Comparison of ENCODE assay signal across 12 cellular contexts in the genomic region with DNA sequence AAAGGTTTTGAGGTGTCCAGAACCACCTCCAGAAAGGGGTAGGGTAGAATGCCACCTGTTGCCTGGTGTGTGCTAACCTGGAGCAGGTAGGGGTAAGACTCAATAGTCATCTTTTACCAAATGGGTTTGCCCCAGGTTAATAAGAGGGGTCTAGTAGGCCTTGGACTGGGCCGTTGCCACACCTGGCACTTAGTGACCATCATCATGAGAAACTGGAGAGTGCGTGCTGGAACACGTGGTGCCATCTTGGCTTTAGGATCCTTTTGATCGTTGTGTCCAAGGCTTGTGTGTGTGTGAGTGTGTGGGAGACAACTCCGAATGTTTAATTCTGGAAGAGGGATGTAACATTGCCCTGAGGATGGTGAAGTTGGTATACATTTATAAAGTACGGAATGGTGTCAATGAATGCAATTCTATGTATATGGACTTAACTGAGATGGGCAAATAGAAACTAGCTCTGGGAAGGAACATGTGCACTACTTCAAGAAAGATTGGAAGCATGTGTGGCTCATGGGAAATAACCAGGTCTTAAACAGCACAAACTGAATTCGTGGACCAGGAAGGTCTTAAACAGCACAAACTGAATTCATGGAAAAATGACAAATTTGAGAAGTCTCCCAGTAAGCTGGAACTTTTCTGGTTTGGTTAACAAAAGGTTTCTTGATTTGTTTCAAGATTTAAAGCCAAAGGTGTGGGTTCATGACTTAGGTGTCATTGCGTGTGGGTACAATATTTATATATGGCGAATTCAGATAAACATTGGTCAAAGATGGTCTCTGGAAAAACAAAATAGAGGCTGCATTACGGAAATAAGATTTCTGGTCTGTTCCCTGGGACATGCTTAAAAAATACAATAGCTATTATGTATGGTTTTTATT. TPM values are rescaled to one million over a fixed set of nuclear protein-coding genes. Genes with fewer than 3 reads are reported as not detected.
A peak's percentile ranks its signal among the peaks of the same experiment; 100 is the strongest.
DNase-seq lines count a peak whose midpoint lies in the region; ATAC-seq lines count a peak whose summit lies in the region.
"Had no signal": no experiment of that assay in that cellular context is flagged by ENCODE, and none has a peak within 500 bp of the region (broad histone marks: within the 10 kb centered on the region; RNA-seq: fewer than 3 reads in every experiment).

No MANE protein-coding gene starts in this region.

- H3K4me3 Mint-ChIP-seq in T-helper 1 cell treated with Interleukin-12 subunit alpha and Interleukin-12 subunit beta and Interleukin-4 antibody, amounts not matched to agents 30 μg/mL and 1 μg/mL, for 36 hours = no peak overlapping the region
- peak overlapping the region in 2 of 3 donors; percentile 7 to 97 for H3K4me3 Mint-ChIP-seq in T-cell
- H3K4me3 Mint-ChIP-seq in naive B cell = peak overlapping the region in 1 of 8 donors; percentile 20

- H3K4me1 Mint-ChIP-seq in T-helper 1 cell treated with Interleukin-12 subunit alpha and Interleukin-12 subunit beta and Interleukin-4 antibody, amounts not matched to agents 30 μg/mL and 1 μg/mL, for 36 hours (ENCODE audit: low read depth) = peaks cover 74% of the 10 kb centered on the region
- H3K4me1 Mint-ChIP-seq in T-cell = peaks cover 92 to 100% (median 95%) of the 10 kb centered on the region in 3 donors
- peaks cover 51 to 57% (median 56%) of the 10 kb centered on the region in 3 donors for H3K4me1 Mint-ChIP-seq in naive B cell

- CTCF ChIA-PET in T-cell (lab: Charles Lee) = interaction anchor here in 1 of 2 donors (1.2 kb wide), 1 partner anchor 10 kb away, joined by 4 read pairs; no protein-coding TSS in a partner anchor

- H3K27me3 Mint-ChIP-seq in T-helper 1 cell treated with Interleukin-12 subunit alpha and Interleukin-12 subunit beta and Interleukin-4 antibody, amounts not matched to agents 30 μg/mL and 1 μg/mL, for 36 hours (ENCODE audit: low read depth) = no peaks in the 10 kb centered on the region
- H3K27me3 Mint-ChIP-seq in T-cell (no peaks in the 10 kb centered on the region), naive B cell (no peaks in the 10 kb centered on the region)

- POLR2A ChIA-PET in T-cell (lab: Charles Lee) = no interaction called here

- no peak for ATAC-seq in T-cell (replicated peaks in 1 of 4)
- no peak for ATAC-seq in naive B cell (ENCODE audit: low read depth in 2 of 2)
- no peak for ATAC-seq in GM21515 (IDR thresholded peaks at IDR 0.05; ENCODE audit: unreplicated experiment)
- ATAC-seq: esophagus mucosa had no signal

- H3K27ac Mint-ChIP-seq in T-helper 1 cell treated with Interleukin-12 subunit alpha and Interleukin-12 subunit beta and Interleukin-4 antibody, amounts not matched to agents 30 μg/mL and 1 μg/mL, for 36 hours = peak overlapping the region; percentile 18
- H3K27ac Mint-ChIP-seq in T-cell (peak overlapping the region; percentile 46 to 82), naive B cell (peak overlapping the region in 4 of 6 donors; percentile 42 to 83 (median 60))

- no peak for DNase-seq in T-helper 1 cell
- no peak for DNase-seq in T-cell
- no peak for DNase-seq in naive B cell
- no peak for DNase-seq in 8988T
- DNase-seq: T1000 had no signal

- H3K36me3 Mint-ChIP-seq in T-helper 1 cell treated with Interleukin-12 subunit alpha and Interleukin-12 subunit beta and Interleukin-4 antibody, amounts not matched to agents 30 μg/mL and 1 μg/mL, for 36 hours (ENCODE audit: low read depth) = peaks cover 89% of the 10 kb centered on the region
- H3K36me3 Mint-ChIP-seq in T-cell (peaks cover 94% of the 10 kb centered on the region), naive B cell (peaks cover 53 to 70% of the 10 kb centered on the region in 2 donors)

- no peaks in the 10 kb centered on the region for H3K9me3 Mint-ChIP-seq in T-helper 1 cell treated with Interleukin-12 subunit alpha and Interleukin-12 subunit beta and Interleukin-4 antibody, amounts not matched to agents 30 μg/mL and 1 μg/mL, for 36 hours
- no peaks in the 10 kb centered on the region for H3K9me3 Mint-ChIP-seq in T-cell
- H3K9me3 Mint-ChIP-seq in naive B cell = no peaks in the 10 kb centered on the region

RNA-seq across cellular contexts. Expression of a gene that starts 7.2 kb away (rescaled TPM):
- 100 to 1,000 TPM; 410 to 963 (median 434) TPM for total RNA-seq in T-cell
- 100 to 1,000 TPM in 5 of 6 donors, 10 to 100 TPM in 1; 79.0 to 177 (median 145) TPM for polyA plus RNA-seq in naive B cell (ENCODE audit: low read depth in 6 of 6)

RNA-seq across cellular contexts. Expression of a gene that starts 15.4 kb away (rescaled TPM):
- total RNA-seq in T-cell = 10 to 100 TPM; 16.1 to 40.3 (median 33.4) TPM
- 10 to 100 TPM; 48.8 to 79.2 (median 68.8) TPM for polyA plus RNA-seq in naive B cell (ENCODE audit: low read depth in 6 of 6)
- total RNA-seq: A172, NCI-H460 had no signal

RNA-seq across cellular contexts. Expression of a gene that starts 26.8 kb away (rescaled TPM):
- total RNA-seq in T-cell = under 1 TPM in 3 of 5 donors, not detected in 2; 0.03 to 0.09 (median 0.09) TPM
- not detected for polyA plus RNA-seq in naive B cell (ENCODE audit: low read depth in 6 of 6)

RNA-seq across cellular contexts. Expression of a gene that starts 29.8 kb away (rescaled TPM):
- not detected for total RNA-seq in T-cell
- not detected for polyA plus RNA-seq in naive B cell (ENCODE audit: low read depth in 6 of 6)
- total RNA-seq: A172, cardiac septum, esophagus mucosa, HT-29, NCI-H460 had no signal

RNA-seq across cellular contexts. Expression of a gene that starts 37.3 kb away (rescaled TPM):
- 1 to 10 TPM in 4 of 5 donors, under 1 TPM in 1; 0.42 to 1.2 (median 1.1) TPM for total RNA-seq in T-cell
- polyA plus RNA-seq in naive B cell (ENCODE audit: low read depth in 6 of 6) = under 1 TPM in 4 of 6 donors, not detected in 2; 0.40 to 0.85 (median 0.64) TPM
- total RNA-seq: NCI-H460 had no signal
